9 cellular contexts compared by ENCODE assay signal in genomic region chr1:209590405-209590804, GRCh38. TPM values are rescaled to one million over a fixed set of nuclear protein-coding genes. Genes with fewer than 3 reads are reported as not detected.
DNase-seq lines count a peak whose midpoint lies in the region; ATAC-seq and TF ChIP-seq lines count a peak whose summit lies in the region.
"Had no signal": no experiment of that assay in that cellular context is flagged by ENCODE, and none has a peak within 500 bp of the region (broad histone marks: within the 10 kb centered on the region; RNA-seq: fewer than 3 reads in every experiment).

No MANE protein-coding gene starts in this region.

- no peak overlapping the region for H4K8ac ChIP-seq in mesendoderm (ENCODE audit: low read depth, low read length)

- ATAC-seq in GM19455 (IDR thresholded peaks at IDR 0.05; ENCODE audit: unreplicated experiment), result no peak

- H4K20me1 ChIP-seq in fibroblast of lung (ENCODE audit: control insufficient read depth, extremely low read depth, insufficient read depth, low read length) (no peaks in the 10 kb centered on the region), mammary epithelial cell (ENCODE audit: insufficient read depth, low read length) (no peaks in the 10 kb centered on the region)

- no peak overlapping the region for H3K4me3 ChIP-seq in BJ (ENCODE audit: low read depth, low read length)
- H3K4me3 ChIP-seq in fibroblast of lung (replicated peaks in 1 of 4; ENCODE audit: control extremely low read depth in 1 of 4, insufficient read depth in 1 of 4, low read depth in 3 of 4, low read length in 4 of 4), result no peak overlapping the region
- no peak overlapping the region for H3K4me3 ChIP-seq in mesendoderm (ENCODE audit: low read length)
- no peak overlapping the region for H3K4me3 ChIP-seq in mammary epithelial cell (replicated peaks in 1 of 3; ENCODE audit: insufficient read depth in 1 of 3, low read depth in 2 of 3, low read length in 3 of 3)
- H3K4me3 ChIP-seq: pancreas had no signal

- in situ Hi-C loops in G401 (cut with HindIII; ENCODE audit: low sequenced_read_pairs) (no loop called here), mammary epithelial cell (cut with MboI; ENCODE audit: low sequenced_read_pairs in 2 of 2) (no loop called here)

- no peak overlapping the region for H2AK5ac ChIP-seq in mesendoderm (ENCODE audit: low read length)

- H3K27me3 ChIP-seq in BJ (ENCODE audit: control insufficient read depth, insufficient read depth, low read length) (no peaks in the 10 kb centered on the region), fibroblast of lung (ENCODE audit: control insufficient read depth, insufficient read depth, low read length) (peaks cover 1% of the 10 kb centered on the region), mesendoderm (ENCODE audit: insufficient read depth, low read length, poor library complexity) (peaks cover 5% of the 10 kb centered on the region), mammary epithelial cell (ENCODE audit: insufficient read depth, low read length) (no peaks in the 10 kb centered on the region)
- H3K27me3 ChIP-seq: pancreas had no signal

- no peak overlapping the region for H3K56ac ChIP-seq in mesendoderm (ENCODE audit: low read length)

- no peak overlapping the region for H3K27ac ChIP-seq in fibroblast of lung (ENCODE audit: insufficient read depth, low read length)
- H3K27ac ChIP-seq in mesendoderm (ENCODE audit: low read depth, low read length), result no peak overlapping the region
- no peak overlapping the region for H3K27ac ChIP-seq in mammary epithelial cell (ENCODE audit: insufficient read depth, low read depth, low read length)
- H3K27ac ChIP-seq: pancreas had no signal

- CTCF ChIA-PET in BJ (lab: Yijun Ruan, JAX) (interaction anchor here (0.6 to 2.6 kb wide), 13 partner anchors 9 to 102 kb away, joined by 3 to 9 read pairs (median 3); no protein-coding TSS in a partner anchor), mammary epithelial cell (lab: Charles Lee; ENCODE audit: low non-redundant PET) (no interaction called here)

- H3K79me1 ChIP-seq in mesendoderm (ENCODE audit: low read length), result no peaks in the 10 kb centered on the region

- DNase-seq in BJ (ENCODE audit: low read depth) (no peak), NCI-H460 (ENCODE audit: extremely low read depth, low read depth) (peak; percentile 25), fibroblast of lung (ENCODE audit: low read depth in 2 of 2) (peak; percentile 23 to 46), mesendoderm (peak; percentile 68), G401 (ENCODE audit: low spot score) (no peak), mammary epithelial cell (no peak), OCI-M1 (lab: John Stamatoyannopoulos, UW) (no peak)
- DNase-seq: pancreas had no signal

- H3K4me2 ChIP-seq in fibroblast of lung (ENCODE audit: extremely low read depth, insufficient read depth, low read length), result no peak overlapping the region
- no peak overlapping the region for H3K4me2 ChIP-seq in mesendoderm (ENCODE audit: low read length)
- H3K4me2 ChIP-seq in mammary epithelial cell (ENCODE audit: insufficient read depth, low read depth, low read length), result no peak overlapping the region

- no peak overlapping the region for H2BK120ac ChIP-seq in mesendoderm (ENCODE audit: low read depth, low read length)

- H2BK15ac ChIP-seq in mesendoderm (replicated peaks; ENCODE audit: low read depth), result no peak overlapping the region

- intact Hi-C loops in mammary epithelial cell (cut with micrococcal nuclease), result no loop called here

- TF ChIP-seq CTCF in BJ (IDR thresholded peaks at IDR 0.05; ENCODE audit: insufficient read depth, low read depth, low read length) (peak; percentile 44; the same call in 1 of the 2 replicates), fibroblast of lung (conservative IDR thresholded peaks at IDR 0.05 in 1 of 2, IDR thresholded peaks at IDR 0.05 in 1 of 2; ENCODE audit: low read depth in 1 of 2, low read length in 2 of 2) (peak in 1 of 2 donors; percentile 69), mammary epithelial cell (conservative IDR thresholded peaks at IDR 0.05 in 1 of 2, IDR thresholded peaks at IDR 0.05 in 1 of 2; ENCODE audit: extremely low read depth in 1 of 2, insufficient read depth in 1 of 2, low read depth in 1 of 2, low read length in 2 of 2) (peak in 1 of 2 donors; percentile 56)

- no peak overlapping the region for H3K23ac ChIP-seq in mesendoderm (ENCODE audit: low read length)

- dilution Hi-C loops in mammary epithelial cell (cut with HindIII; ENCODE audit: low sequenced_read_pairs), result no loop called here

- no peaks in the 10 kb centered on the region for H3K79me2 ChIP-seq in fibroblast of lung (ENCODE audit: control insufficient read depth, insufficient read depth, low read length)
- no peaks in the 10 kb centered on the region for H3K79me2 ChIP-seq in mesendoderm (ENCODE audit: control insufficient read depth, insufficient read depth, low read length)
- no peaks in the 10 kb centered on the region for H3K79me2 ChIP-seq in mammary epithelial cell (ENCODE audit: insufficient read depth, low read length)

- no peak overlapping the region for H3K9ac ChIP-seq in fibroblast of lung (ENCODE audit: insufficient read depth, low read length)
- no peak overlapping the region for H3K9ac ChIP-seq in mesendoderm (ENCODE audit: low read length)
- H3K9ac ChIP-seq in mammary epithelial cell (ENCODE audit: insufficient read depth, low read length), result no peak overlapping the region

- no peak overlapping the region for H4K5ac ChIP-seq in mesendoderm (ENCODE audit: low read length)

- no peak overlapping the region for H3K4ac ChIP-seq in mesendoderm (ENCODE audit: low read depth, low read length)

- no peak overlapping the region for H3K18ac ChIP-seq in mesendoderm (ENCODE audit: low read length)

- no peak overlapping the region for H2AFZ ChIP-seq in fibroblast of lung (ENCODE audit: low read length)
- H2AFZ ChIP-seq in mammary epithelial cell (ENCODE audit: low read depth, low read length), result no peak overlapping the region

- H3K9me3 ChIP-seq in fibroblast of lung (ENCODE audit: control insufficient read depth, insufficient read depth, low read depth, low read length) (no peaks in the 10 kb centered on the region), mammary epithelial cell (replicated peaks; ENCODE audit: insufficient read depth, low read length) (no peaks in the 10 kb centered on the region)
- H3K9me3 ChIP-seq: pancreas had no signal

- WGBS in mesendoderm (ENCODE audit: extremely low coverage, insufficient coverage, low lambda C conversion rate), result no CpG with 5 or more reads among the region's 6 CpGs
- 51% methylated on average over 6 of the region's 6 CpGs for WGBS in mammary epithelial cell (ENCODE audit: low coverage, missing lambda C conversion rate)

- POLR2A ChIA-PET in BJ (lab: Charles Lee), result no interaction called here

- BruUV-seq in mammary epithelial cell (replicated peaks; lab: Mats Ljungman, UMichigan), result no TSS peak

- H2BK5ac ChIP-seq in mesendoderm (ENCODE audit: low read length), result no peak overlapping the region

- H3K4me1 ChIP-seq in fibroblast of lung (ENCODE audit: control insufficient read depth, extremely low read depth, insufficient read depth, low read length), result no peaks in the 10 kb centered on the region
- H3K4me1 ChIP-seq in mesendoderm (ENCODE audit: control insufficient read depth, low read depth, low read length), result no peaks in the 10 kb centered on the region
- peaks cover 17% of the 10 kb centered on the region for H3K4me1 ChIP-seq in mammary epithelial cell (ENCODE audit: insufficient read depth, low read length)
- H3K4me1 ChIP-seq: pancreas had no signal

- H3K36me3 ChIP-seq in BJ (ENCODE audit: control insufficient read depth, insufficient read depth, low read length) (no peaks in the 10 kb centered on the region), fibroblast of lung (ENCODE audit: control insufficient read depth, insufficient read depth, low read length) (no peaks in the 10 kb centered on the region), mesendoderm (ENCODE audit: control insufficient read depth, insufficient read depth, low read length) (no peaks in the 10 kb centered on the region), mammary epithelial cell (ENCODE audit: insufficient read depth, low read length) (no peaks in the 10 kb centered on the region)
- H3K36me3 ChIP-seq: pancreas had no signal

RNA-seq across cellular contexts. Expression of gene CAMK1G, which starts 6.9 kb away (rescaled TPM):
- polyA plus RNA-seq in BJ (2011; rRNA removed), result 0.81 and 1.5 TPM in 2 replicates
- 0.81 and 1.1 TPM in 2 replicates for polyA minus RNA-seq in BJ (2011; rRNA and poly(A)+ RNA removed)
- total RNA-seq in NCI-H460 (2014; rRNA removed; shearing (Covaris generic)), result not detected in 2 replicates
- polyA plus RNA-seq in NCI-H460 (2014; cell fraction: nucleus; rRNA removed), result not detected in 2 replicates
- total RNA-seq in fibroblast of lung, result 0.77 and 1.7 TPM in 2 replicates
- 0.96 and 3.0 TPM in 2 replicates for polyA plus RNA-seq in fibroblast of lung
- 0.34 and 1.5 TPM in 2 replicates for polyA plus RNA-seq in fibroblast of lung (2012)
- 0.16 and 2.4 TPM in 2 replicates for polyA minus RNA-seq in fibroblast of lung (ENCODE audit: low replicate concordance)
- 0.04 TPM for polyA plus RNA-seq in mesendoderm (2013, experiment 1 of 2)
- 0.04 TPM for polyA plus RNA-seq in mesendoderm (2013, experiment 2 of 2)
- total RNA-seq in G401 (2014; rRNA removed; shearing (Covaris generic)), result 1.5 and 2.3 TPM in 2 replicates
- total RNA-seq in mammary epithelial cell, result not detected
- polyA plus RNA-seq in mammary epithelial cell, result not detected
- not detected for polyA minus RNA-seq in mammary epithelial cell

Comparison
In these comparisons a context has a peak if more than half of its experiments do, and no peak if none do; other contexts are left out.
1. DNase-seq: peak in NCI-H460 (single experiment), fibroblast of lung (2 of 2) and mesendoderm (single experiment); none in BJ (single experiment), G401 (single experiment), mammary epithelial cell (single experiment) and OCI-M1 (single experiment).